2 cellular contexts compared by ENCODE assay signal in the genomic region with DNA sequence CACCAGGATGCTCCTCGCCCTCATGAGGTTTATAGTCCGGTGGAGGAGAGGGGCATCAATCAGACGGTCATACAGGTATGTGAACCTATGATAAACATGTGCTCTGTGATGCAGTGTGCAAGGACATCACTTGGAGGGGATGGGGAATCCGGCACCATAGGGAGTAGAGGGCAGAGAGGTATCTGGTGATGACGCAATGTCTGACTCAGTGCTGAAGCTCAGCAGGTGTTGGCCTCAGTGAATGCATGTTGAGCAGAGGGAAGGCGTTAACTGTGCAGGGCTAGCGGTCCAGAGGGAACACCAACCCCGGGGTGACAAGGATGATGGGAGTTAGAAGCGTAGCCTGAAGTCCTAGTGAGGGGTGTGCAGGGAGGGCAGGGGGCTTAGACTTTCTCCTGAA.
A peak's percentile ranks its signal among the peaks of the same experiment; 100 is the strongest.
TF ChIP-seq lines count a peak whose summit lies in the region.

No MANE protein-coding gene starts in this region.

TF ChIP-seq in IMR-90, 13 proteins besides CTCF, POLR2A, EP300 and RAD21:
- TF ChIP-seq CEBPB (IDR thresholded peaks at IDR 0.05; ENCODE audit: low read depth, low read length) (peak; percentile 60), MAZ (IDR thresholded peaks at IDR 0.05; ENCODE audit: borderline replicate concordance, low read depth, low read length) (no peak)

TF ChIP-seq in H1, 55 proteins besides CTCF, POLR2A, EP300 and RAD21:
- TF ChIP-seq, protein P1, sequence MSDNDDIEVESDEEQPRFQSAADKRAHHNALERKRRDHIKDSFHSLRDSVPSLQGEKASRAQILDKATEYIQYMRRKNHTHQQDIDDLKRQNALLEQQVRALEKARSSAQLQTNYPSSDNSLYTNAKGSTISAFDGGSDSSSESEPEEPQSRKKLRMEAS (IDR thresholded peaks at IDR 0.05), result no peak
- TF ChIP-seq ATF3 (IDR thresholded peaks at IDR 0.05; ENCODE audit: insufficient read depth, low read depth, low read length), result 0 out of 2 replicates have a peak, but pooled peaks have one; percentile 23
- TF ChIP-seq SP4 (IDR thresholded peaks at IDR 0.05; ENCODE audit: low read length), result no peak
- TF ChIP-seq, protein P2, sequence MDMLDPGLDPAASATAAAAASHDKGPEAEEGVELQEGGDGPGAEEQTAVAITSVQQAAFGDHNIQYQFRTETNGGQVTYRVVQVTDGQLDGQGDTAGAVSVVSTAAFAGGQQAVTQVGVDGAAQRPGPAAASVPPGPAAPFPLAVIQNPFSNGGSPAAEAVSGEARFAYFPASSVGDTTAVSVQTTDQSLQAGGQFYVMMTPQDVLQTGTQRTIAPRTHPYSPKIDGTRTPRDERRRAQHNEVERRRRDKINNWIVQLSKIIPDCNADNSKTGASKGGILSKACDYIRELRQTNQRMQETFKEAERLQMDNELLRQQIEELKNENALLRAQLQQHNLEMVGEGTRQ (IDR thresholded peaks at IDR 0.05; ENCODE audit: low read length), result no peak
- TF ChIP-seq CEBPB (IDR thresholded peaks at IDR 0.05; ENCODE audit: low read depth, low read length), result peak; percentile 88
- TF ChIP-seq ATF2 (IDR thresholded peaks at IDR 0.05; ENCODE audit: low read length), result no peak
- TF ChIP-seq NRF1 (IDR thresholded peaks at IDR 0.05; ENCODE audit: low read depth, low read length), result no peak
- TF ChIP-seq RFX5 (IDR thresholded peaks at IDR 0.05; ENCODE audit: borderline replicate concordance, low read depth, low read length), result no peak
- no peak for TF ChIP-seq EGR1 (IDR thresholded peaks at IDR 0.05; ENCODE audit: borderline replicate concordance, low read depth, low read length)
- no peak for TF ChIP-seq HDAC6 (IDR thresholded peaks at IDR 0.05; ENCODE audit: low read depth, low read length)
